ENCODE assay signal across 8 cellular contexts in genomic region chr2:74959106-74959751, GRCh38. TPM values are rescaled to one million over a fixed set of nuclear protein-coding genes. Genes with fewer than 3 reads are reported as not detected.
DNase-seq lines count a peak whose midpoint lies in the region; ATAC-seq lines count a peak whose summit lies in the region.

No MANE protein-coding gene starts in this region.

- no peaks in the 10 kb centered on the region for H3K9me3 Mint-ChIP-seq in activated CD8-positive, alpha-beta memory T cell treated with anti-CD3 and anti-CD28 coated beads, Interleukin-2, amount 10 ng/mL, durations not matched to agents 7 days and 5 days (ENCODE audit: low read depth)
- H3K9me3 Mint-ChIP-seq in activated T-helper 17 cell treated with anti-CD3 and anti-CD28 coated beads, Interleukin-2, amount 50 U/mL, for 72 hours = no peaks in the 10 kb centered on the region

- CTCF ChIA-PET in activated CD8-positive, alpha-beta memory T cell treated with anti-CD3 and anti-CD28 coated beads, Interleukin-2, amount 10 ng/mL, durations not matched to agents 7 days and 5 days (lab: Charles Lee) = no interaction called here

- peak; percentile 45 for DNase-seq in activated CD8-positive, alpha-beta memory T cell treated with anti-CD3 and anti-CD28 coated beads, Interleukin-2, amount 10 ng/mL, durations not matched to agents 7 days and 5 days
- no peak for DNase-seq in activated CD8-positive, alpha-beta memory T cell treated with anti-CD3 and anti-CD28 coated beads, Interleukin-2, amount 50 U/mL, for 4 hours
- no peak for DNase-seq in MV-4-11 (lab: John Stamatoyannopoulos, UW)

- H3K4me1 Mint-ChIP-seq in activated CD8-positive, alpha-beta memory T cell treated with anti-CD3 and anti-CD28 coated beads, Interleukin-2, amount 10 ng/mL, durations not matched to agents 7 days and 5 days = peaks cover 42% of the 10 kb centered on the region
- H3K4me1 Mint-ChIP-seq in activated T-helper 17 cell treated with anti-CD3 and anti-CD28 coated beads, Interleukin-2, amount 50 U/mL, for 72 hours = peaks cover 32% of the 10 kb centered on the region

- no peaks in the 10 kb centered on the region for H3K4me1 ChIP-seq in iPS-20b (ENCODE audit: insufficient read depth, low read length)

- peak overlapping the region; percentile 91 for H3K27ac Mint-ChIP-seq in activated CD8-positive, alpha-beta memory T cell treated with anti-CD3 and anti-CD28 coated beads, Interleukin-2, amount 10 ng/mL, durations not matched to agents 7 days and 5 days
- peak overlapping the region; percentile 74 for H3K27ac Mint-ChIP-seq in activated T-helper 17 cell treated with anti-CD3 and anti-CD28 coated beads, Interleukin-2, amount 50 U/mL, for 72 hours

- no peak for ATAC-seq in activated CD8-positive, alpha-beta memory T cell treated with anti-CD3 and anti-CD28 coated beads, Interleukin-2, amount 10 ng/mL, durations not matched to agents 7 days and 5 days
- ATAC-seq in activated T-helper 17 cell treated with anti-CD3 and anti-CD28 coated beads, Interleukin-2, amount 50 U/mL, for 72 hours (replicated peaks) = no peak
- ATAC-seq in GM19023 (IDR thresholded peaks at IDR 0.05; ENCODE audit: unreplicated experiment) (no peak), HG03565 (IDR thresholded peaks at IDR 0.05; ENCODE audit: unreplicated experiment) (no peak)

- H3K36me3 Mint-ChIP-seq in activated CD8-positive, alpha-beta memory T cell treated with anti-CD3 and anti-CD28 coated beads, Interleukin-2, amount 10 ng/mL, durations not matched to agents 7 days and 5 days = peaks cover 44% of the 10 kb centered on the region
- peaks cover 45% of the 10 kb centered on the region for H3K36me3 Mint-ChIP-seq in activated T-helper 17 cell treated with anti-CD3 and anti-CD28 coated beads, Interleukin-2, amount 50 U/mL, for 72 hours (ENCODE audit: low read depth)

- H3K4me3 Mint-ChIP-seq in activated CD8-positive, alpha-beta memory T cell treated with anti-CD3 and anti-CD28 coated beads, Interleukin-2, amount 10 ng/mL, durations not matched to agents 7 days and 5 days = peak overlapping the region; percentile 80
- peak overlapping the region; percentile 75 for H3K4me3 Mint-ChIP-seq in activated T-helper 17 cell treated with anti-CD3 and anti-CD28 coated beads, Interleukin-2, amount 50 U/mL, for 72 hours

- peaks cover 35% of the 10 kb centered on the region for H3K27me3 ChIP-seq in iPS-20b (ENCODE audit: insufficient read depth, low read length)

- peaks cover 9% of the 10 kb centered on the region for H3K9me3 ChIP-seq in iPS-20b (ENCODE audit: insufficient read depth, low read depth, low read length)

- H3K27ac ChIP-seq in iPS-20b (ENCODE audit: low read length) = no peak overlapping the region
- peak overlapping the region; percentile 66 for H3K27ac ChIP-seq in temporal lobe (ENCODE audit: low read depth, low read length)

- no peaks in the 10 kb centered on the region for H3K27me3 Mint-ChIP-seq in activated CD8-positive, alpha-beta memory T cell treated with anti-CD3 and anti-CD28 coated beads, Interleukin-2, amount 10 ng/mL, durations not matched to agents 7 days and 5 days
- H3K27me3 Mint-ChIP-seq in activated T-helper 17 cell treated with anti-CD3 and anti-CD28 coated beads, Interleukin-2, amount 50 U/mL, for 72 hours = no peaks in the 10 kb centered on the region

- peaks cover 20% of the 10 kb centered on the region for H3K36me3 ChIP-seq in iPS-20b (ENCODE audit: insufficient read depth, low read depth, low read length)

- no peak overlapping the region for H3K9ac ChIP-seq in iPS-20b (ENCODE audit: low read depth, low read length)

- H3K4me3 ChIP-seq in iPS-20b (ENCODE audit: low read length) = peak overlapping the region; percentile 75

RNA-seq across cellular contexts. Expression of gene POLE4, which starts 0.8 kb away (rescaled TPM):
- 10 to 100 TPM; 46.9 to 49.3 TPM for total RNA-seq in activated CD8-positive, alpha-beta memory T cell treated with anti-CD3 and anti-CD28 coated beads, Interleukin-2, amount 10 ng/mL, durations not matched to agents 7 days and 5 days
- 10 to 100 TPM; 48.3 to 73.6 TPM for total RNA-seq in activated T-helper 17 cell treated with anti-CD3 and anti-CD28 coated beads, Interleukin-2, amount 50 U/mL, for 72 hours
- 14.5 TPM for total RNA-seq in temporal lobe
